13 cellular contexts compared by ENCODE assay signal in genomic region chr21:38796426-38796825, GRCh38. TPM values are rescaled to one million over a fixed set of nuclear protein-coding genes. Genes with fewer than 3 reads are reported as not detected.
DNase-seq lines count a peak whose midpoint lies in the region; ATAC-seq and TF ChIP-seq lines count a peak whose summit lies in the region.
"Had no signal": no experiment of that assay in that cellular context is flagged by ENCODE, and none has a peak within 500 bp of the region (broad histone marks: within the 10 kb centered on the region; RNA-seq: fewer than 3 reads in every experiment).

No MANE protein-coding gene starts in this region.

- H3K36me3 ChIP-seq in left lung (no peaks in the 10 kb centered on the region), left ventricle myocardium inferior (no peaks in the 10 kb centered on the region)

- no peaks in the 10 kb centered on the region for H3K27me3 ChIP-seq in left lung
- no peaks in the 10 kb centered on the region for H3K27me3 ChIP-seq in left ventricle myocardium inferior (ENCODE audit: low read depth)

- H3K4me3 ChIP-seq in astrocyte of the cerebellum (ENCODE audit: low read depth, low read length) (no peak overlapping the region), left lung (no peak overlapping the region), left ventricle myocardium inferior (no peak overlapping the region)

- intact Hi-C loops in left lung (cut with DNase I) (no loop called here), left ventricle myocardium inferior (cut with micrococcal nuclease) (no loop called here)

- H3K27ac ChIP-seq in left lung (no peak overlapping the region), left ventricle myocardium inferior (replicated peaks) (no peak overlapping the region)

- no peaks in the 10 kb centered on the region for H3K9me3 ChIP-seq in left lung
- peaks cover 8% of the 10 kb centered on the region for H3K9me3 ChIP-seq in left ventricle myocardium inferior (replicated peaks)

- peak; percentile 27 for TF ChIP-seq CTCF in astrocyte of the cerebellum (IDR thresholded peaks at IDR 0.05; ENCODE audit: low read depth, low read length, missing control alignments)
- no peak for TF ChIP-seq CTCF in left lung (IDR thresholded peaks at IDR 0.05)
- no peak for TF ChIP-seq CTCF in left ventricle myocardium inferior (IDR thresholded peaks at IDR 0.05; ENCODE audit: borderline replicate concordance)

- H3K4me1 ChIP-seq in left lung = peaks cover 0 to 10% of the 10 kb centered on the region in 2 donors
- H3K4me1 ChIP-seq in left ventricle myocardium inferior = no peaks in the 10 kb centered on the region

- peak; percentile 91 for DNase-seq in Daoy (ENCODE audit: low read depth)
- peak; percentile 69 for DNase-seq in HPDE6-E6E7 (ENCODE audit: extremely low spot score)
- DNase-seq in astrocyte of the cerebellum (ENCODE audit: low read depth) = peak; percentile 55
- DNase-seq in kidney glomerular epithelial cell (lab: John Stamatoyannopoulos, UW) = peak; percentile 31
- DNase-seq in left lung = no peak
- DNase-seq in NCI-H510A (lab: John Stamatoyannopoulos, UW) = no peak
- DNase-seq in left ventricle myocardium inferior = no peak
- DNase-seq: CD4-positive, alpha-beta memory T cell; left cardiac atrium; naive thymus-derived CD4-positive, alpha-beta T cell; NCI-H1417; NCI-H510A treated with DMSO at 0.1 percent for 48 hours had no signal

- in situ Hi-C loops in astrocyte of the cerebellum (cut with HindIII; ENCODE audit: low sequenced_read_pairs) = no loop called here

- ATAC-seq in GM18868 (IDR thresholded peaks at IDR 0.05; ENCODE audit: unreplicated experiment) (no peak), left lung (no peak)
- ATAC-seq: left cardiac atrium; naive thymus-derived CD4-positive, alpha-beta T cell had no signal

RNA-seq across cellular contexts. Expression of gene ETS2, which starts 9.3 kb away (rescaled TPM):
- total RNA-seq in Daoy (2014; rRNA removed; shearing (Covaris generic)) = 21.5 and 25.7 TPM in 2 replicates
- 100 to 1,000 TPM in 1 of 2 donors, 10 to 100 TPM in 1; 93.2 to 129 TPM for total RNA-seq in left lung
- total RNA-seq in left ventricle myocardium inferior = 40.9 TPM

Comparison
In these comparisons a context has a peak if more than half of its experiments do, and no peak if none do; other contexts are left out.
1. DNase-seq: peak in Daoy (single experiment), HPDE6-E6E7 (single experiment), astrocyte of the cerebellum (single experiment) and kidney glomerular epithelial cell (single experiment); none in left lung (0 of 2), NCI-H510A (single experiment) and left ventricle myocardium inferior (single experiment).